14 cellular contexts compared by ENCODE assay signal in the genomic region with DNA sequence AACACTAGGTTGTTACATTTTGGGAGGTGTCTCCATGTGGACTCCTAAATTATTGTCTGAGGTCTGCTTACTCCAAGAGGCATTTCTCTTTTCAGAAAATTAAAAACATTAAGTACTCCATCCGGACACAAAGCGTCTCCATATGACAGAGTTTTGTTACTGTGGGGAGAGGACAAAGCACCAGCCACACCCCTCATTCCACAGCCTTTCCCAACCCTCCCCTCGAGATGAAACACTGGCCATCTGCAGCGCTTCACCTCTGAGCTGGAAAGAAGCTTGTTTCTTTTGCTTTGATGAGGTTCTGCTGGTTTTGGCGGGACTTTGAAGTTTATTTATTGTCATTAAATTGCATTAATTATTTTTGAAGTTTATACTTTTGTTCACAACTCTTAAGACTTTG. TPM values are rescaled to one million over a fixed set of nuclear protein-coding genes. Genes with fewer than 3 reads are reported as not detected.
DNase-seq lines count a peak whose midpoint lies in the region; ATAC-seq, FAIRE-seq and TF ChIP-seq lines count a peak whose summit lies in the region.
"Had no signal": no experiment of that assay in that cellular context is flagged by ENCODE, and none has a peak within 500 bp of the region (broad histone marks: within the 10 kb centered on the region; RNA-seq: fewer than 3 reads in every experiment).

No MANE protein-coding gene starts in this region.

- DNase-seq in A673 (ENCODE audit: low spot score) (peak; percentile 66), HFFc6 (no peak), K562 (ENCODE audit: extremely low read depth in 1 of 4, low spot score in 3 of 4) (peak in 2 of 4 experiments; percentile 53 to 56), lower leg skin (ENCODE audit: low spot score in 2 of 2) (no peak), NCI-H1092 treated with DMSO at 0.1 percent for 48 hours (lab: John Stamatoyannopoulos, UW) (no peak)
- DNase-seq in activated naive CD4-positive, alpha-beta T cell (lab: John Stamatoyannopoulos, UW) = no peak
- DNase-seq: activated CD4-positive, alpha-beta T cell treated with anti-CD3 and anti-CD28 coated beads for 48 hours; activated T-cell treated with anti-CD3 and anti-CD28 coated beads, Interleukin-2, amount 50 U/mL, for 4 hours; colonic mucosa; esophagus squamous epithelium; NCI-H510A treated with DMSO at 0.1 percent for 48 hours had no signal

- H3K9me3 ChIP-seq in A673 (ENCODE audit: low read depth, low read length, poor library complexity, severe bottlenecking) (peaks cover 18% of the 10 kb centered on the region), K562 (replicated peaks; ENCODE audit: control insufficient read depth, insufficient read depth, low read depth, low read length) (no peaks in the 10 kb centered on the region)
- H3K9me3 ChIP-seq: colonic mucosa, esophagus squamous epithelium, neutrophil had no signal

- no peaks in the 10 kb centered on the region for H3K79me2 ChIP-seq in K562 (ENCODE audit: control insufficient read depth, insufficient read depth, low read length)

- H3K36me3 ChIP-seq in A673 (ENCODE audit: insufficient read depth, low read length, poor library complexity, severe bottlenecking) (no peaks in the 10 kb centered on the region), K562 (ENCODE audit: control insufficient read depth, insufficient read depth, low read length) (no peaks in the 10 kb centered on the region)
- H3K36me3 ChIP-seq: colonic mucosa, esophagus squamous epithelium, neutrophil had no signal

- no peaks in the 10 kb centered on the region; the same call in 1 of the 2 replicates for H4K20me1 ChIP-seq in K562 (replicated peaks; ENCODE audit: control insufficient read depth, insufficient read depth, low read length)

- intact Hi-C loops in A673 (cut with micrococcal nuclease; ENCODE audit: unreplicated experiment) (no loop called here), K562 (cut with micrococcal nuclease) (loop anchor here (5.0 kb wide), 1 partner anchor 59 kb away; no protein-coding TSS in a partner anchor), lower leg skin (cut with DNase I; ENCODE audit: low total_unique reads) (no loop called here)

- H3K27ac Mint-ChIP-seq in HFFc6 (no peak overlapping the region), nephron (peak overlapping the region; percentile 78 to 80 (median 78))

- no peaks in the 10 kb centered on the region for H3K36me3 Mint-ChIP-seq in HFFc6 (ENCODE audit: low read depth)
- peaks cover 16% of the 10 kb centered on the region for H3K36me3 Mint-ChIP-seq in nephron (ENCODE audit: low read depth)

- TF ChIP-seq POLR2A in K562 (conservative IDR thresholded peaks at IDR 0.05) (no peak), lower leg skin (IDR thresholded peaks at IDR 0.05) (no peak)

- CTCF ChIA-PET in A673 (lab: Charles Lee) (no interaction called here), K562 (lab: Yijun Ruan, JAX; ENCODE audit: low intra/inter-chr PET ratio) (no interaction called here)

- no peak for TF ChIP-seq RAD21 in K562 (CRISPR knock-in tag; conservative IDR thresholded peaks at IDR 0.05 in 1 of 2, IDR thresholded peaks at IDR 0.05 in 1 of 2)

- H3K27me3 Mint-ChIP-seq in HFFc6 (ENCODE audit: insufficient read depth) (peaks cover 41% of the 10 kb centered on the region), nephron (ENCODE audit: low read depth) (peaks cover 10% of the 10 kb centered on the region)

- H3K4me1 ChIP-seq in A673 (ENCODE audit: insufficient read depth, low read length, poor library complexity, severe bottlenecking) (peaks cover 30% of the 10 kb centered on the region), K562 (replicated peaks in 1 of 2; ENCODE audit: control insufficient read depth in 2 of 2, insufficient read depth in 2 of 2, low read length in 2 of 2) (peaks cover 0 to 18% of the 10 kb centered on the region in 2 experiments; a peak in 1 of 5 replicates)
- H3K4me1 ChIP-seq: colonic mucosa had no signal

- no peak for ATAC-seq in K562
- ATAC-seq in GM19328 (IDR thresholded peaks at IDR 0.05; ENCODE audit: unreplicated experiment) = no peak
- ATAC-seq: activated T-cell treated with anti-CD3 and anti-CD28 coated beads, Interleukin-2, amount 50 U/mL, for 4 hours had no signal

- BruUV-seq in A673 (replicated peaks; lab: Mats Ljungman, UMichigan) = no TSS peak
- BruUV-seq in K562 (replicated peaks; lab: Mats Ljungman, UMichigan) = no TSS peak

- POLR2A ChIA-PET in A673 (lab: Charles Lee; ENCODE audit: low non-redundant PET) = no interaction called here
- POLR2A ChIA-PET in K562 (lab: Yijun Ruan, JAX) = interaction anchor here (0.6 to 1.2 kb wide), 3 partner anchors 9 to 373 kb away, joined by 3 read pairs; no protein-coding TSS in a partner anchor

- H3K4me1 Mint-ChIP-seq in HFFc6 (ENCODE audit: low read depth) (peaks cover 17% of the 10 kb centered on the region), nephron (peaks cover 38% of the 10 kb centered on the region)

- no peak overlapping the region for H3K9ac ChIP-seq in K562 (ENCODE audit: insufficient read depth in 1 of 2, low read depth in 2 of 2, low read length in 2 of 2)

- H3K9me1 ChIP-seq in K562 (ENCODE audit: control insufficient read depth, insufficient read depth, low read length) = no peaks in the 10 kb centered on the region

- H3K9me3 Mint-ChIP-seq in HFFc6 (peaks cover 14% of the 10 kb centered on the region), nephron (peaks cover 18% of the 10 kb centered on the region)

- H2AFZ ChIP-seq in K562 (ENCODE audit: low read depth, low read length) = no peak overlapping the region

- no peak overlapping the region for H3K4me2 ChIP-seq in K562 (ENCODE audit: insufficient read depth, low read length)

- no peak for TF ChIP-seq EP300 in K562 (IDR thresholded peaks at IDR 0.05; ENCODE audit: low read length)

- TF ChIP-seq CTCF in A673 (conservative IDR thresholded peaks at IDR 0.05; ENCODE audit: low read depth, low read length) (no peak), HFFc6 (IDR thresholded peaks at IDR 0.05) (no peak), K562 (IDR thresholded peaks at IDR 0.05 in 2 of 3, conservative IDR thresholded peaks at IDR 0.05 in 1 of 3; ENCODE audit: insufficient read depth in 2 of 3, low read depth in 1 of 3, low read length in 3 of 3) (no peak), nephron (IDR thresholded peaks at IDR 0.05; ENCODE audit: unreplicated experiment in 3 of 3) (no peak), lower leg skin (IDR thresholded peaks at IDR 0.05) (no peak)

- H3K27ac ChIP-seq in A673 (ENCODE audit: low read depth, low read length, poor library complexity, severe bottlenecking) = peak overlapping the region; percentile 52
- H3K27ac ChIP-seq in K562 (ENCODE audit: extremely low read depth, low read depth, low read length) = no peak overlapping the region
- H3K27ac ChIP-seq: colonic mucosa, neutrophil had no signal

- H3K4me3 Mint-ChIP-seq in HFFc6 (peak overlapping the region; percentile 73), nephron (no peak overlapping the region)
- H3K4me3 Mint-ChIP-seq: activated T-cell treated with anti-CD3 and anti-CD28 coated beads, Interleukin-2, amount 50 U/mL, for 4 hours had no signal

- H3K27me3 ChIP-seq in A673 (replicated peaks; ENCODE audit: insufficient read depth, low read depth, low read length, poor library complexity) (no peaks in the 10 kb centered on the region), K562 (ENCODE audit: control insufficient read depth in 2 of 2, insufficient read depth in 2 of 2, low read length in 2 of 2) (peaks cover 31 to 46% of the 10 kb centered on the region in 2 experiments)
- H3K27me3 ChIP-seq: colonic mucosa, neutrophil had no signal

- FAIRE-seq in K562 (lab: Jason Lieb, UNC) = peak; percentile 65

- WGBS in K562 (ENCODE audit: insufficient coverage, low coverage, missing lambda C conversion rate) = 0% methylated on average over 5 of the region's 5 CpGs
- WGBS in lower leg skin, 2 donors = 26 to 29% methylated on average over 5 of the region's 5 CpGs

- in situ Hi-C loops in K562 (cut with MboI) = no loop called here

- H3K4me3 ChIP-seq in A673 (ENCODE audit: low read depth, low read length, poor library complexity, severe bottlenecking) (no peak overlapping the region), K562 (no peak overlapping the region), lower leg skin (ENCODE audit: low read depth, poor library complexity, severe bottlenecking) (no peak overlapping the region)
- H3K4me3 ChIP-seq: colonic mucosa had no signal

RNA-seq across cellular contexts. Expression of a gene that starts 27.7 kb away (rescaled TPM):
- total RNA-seq in A673 (2021) = 22.9 and 23.5 TPM in 2 replicates
- total RNA-seq in HFFc6 (2021; fragmentation: NEBNext Ultra II Directional; extraction: Animal tissue kit (Norgen Biotek cat#: 25700)) = not detected
- 0.55 and 2.0 TPM in 2 replicates for total RNA-seq in K562 (2011; cell fraction: chromatin; rRNA removed; ENCODE audit: low replicate concordance)
- 0.67 and 1.7 TPM in 2 replicates for total RNA-seq in K562 (2011; cell fraction: nucleolus; rRNA removed)
- total RNA-seq in K562 (2011; cell fraction: nucleoplasm; rRNA removed) = 0.37 TPM in 1 of 2 replicates, not detected in the other
- 0.12 and 0.64 TPM in 2 replicates for total RNA-seq in K562 (2014; rRNA removed)
- not detected in 2 replicates for total RNA-seq in K562 (2014; rRNA removed; fragmentation: Illumina TruSeq; extraction: Trizol)
- not detected in 2 replicates for total RNA-seq in K562 (2015; rRNA removed; fragmentation: Illumina TruSeq; extraction: Trizol)
- 0.35 and 0.38 TPM in 2 replicates for total RNA-seq in K562 (2021)
- polyA plus RNA-seq in K562 (2011; rRNA removed) = 0.20 and 0.65 TPM in 2 replicates
- 0.29 TPM in 1 of 2 replicates, not detected in the other for polyA plus RNA-seq in K562 (2011; cell fraction: cytosol; rRNA removed)
- polyA plus RNA-seq in K562 (2011; cell fraction: nucleus; rRNA removed) = 3.0 and 5.0 TPM in 2 replicates
- 0.16 and 0.98 TPM in 2 replicates for polyA plus RNA-seq in K562 (2012)
- polyA plus RNA-seq in K562 (2014; fragmentation: Illumina TruSeq; extraction: Trizol) = not detected in 2 replicates
- not detected for polyA plus RNA-seq in K562 (2014; fragmentation: Nextera tagmentation; extraction: Ambion mirVana)
- 0.09 TPM in 1 of 2 replicates, not detected in the other for polyA plus RNA-seq in K562 (2014; rRNA removed)
- polyA minus RNA-seq in K562 (2011; rRNA and poly(A)+ RNA removed) = not detected in 2 replicates
- polyA minus RNA-seq in K562 (2011; cell fraction: cytosol; rRNA and poly(A)+ RNA removed) = 1.3 TPM in 1 of 2 replicates, not detected in the other
- polyA minus RNA-seq in K562 (2011; cell fraction: nucleus; rRNA and poly(A)+ RNA removed) = 1.00 and 1.3 TPM in 2 replicates
- total RNA-seq in lower leg skin = 1 to 10 TPM; 2.7 to 9.4 (median 3.5) TPM
